8 cellular contexts compared by ENCODE assay signal in genomic region chr16:13920510-13920818, GRCh38. TPM values are rescaled to one million over a fixed set of nuclear protein-coding genes. Genes with fewer than 3 reads are reported as not detected.
DNase-seq lines count a peak whose midpoint lies in the region; ATAC-seq, FAIRE-seq and TF ChIP-seq lines count a peak whose summit lies in the region.

No MANE protein-coding gene starts in this region.

- H3K4me3 Mint-ChIP-seq in T-helper 2 cell treated with Interferon-gamma antibody and Interleukin-4, amounts not matched to agents 5 μg/mL and 100 μg/mL, for 36 hours, result peak overlapping the region; percentile 92

- dilution Hi-C loops in keratinocyte (cut with MboI; ENCODE audit: extremely low pct_ligation_motif_present, low sequenced_read_pairs), result no loop called here

- no peaks in the 10 kb centered on the region for H3K27me3 ChIP-seq in keratinocyte (ENCODE audit: control insufficient read depth, extremely low read depth, insufficient read depth, low read length)

- H3K4me1 ChIP-seq in keratinocyte (ENCODE audit: control insufficient read depth, extremely low read depth, insufficient read depth, low read length), result peaks cover 12% of the 10 kb centered on the region

- peak overlapping the region; percentile 96 for H3K9ac ChIP-seq in keratinocyte (ENCODE audit: control insufficient read depth, extremely low read depth, insufficient read depth, low read length)

- peaks cover 0 to 4% of the 10 kb centered on the region in 2 experiments for H3K36me3 ChIP-seq in keratinocyte (ENCODE audit: control insufficient read depth in 2 of 2, extremely low read depth in 1 of 2, insufficient read depth in 2 of 2, low read length in 2 of 2)

- TF ChIP-seq CTCF in keratinocyte (optimal IDR thresholded peaks at IDR 0.05 in 1 of 3, IDR thresholded peaks at IDR 0.05 in 1 of 3, conservative IDR thresholded peaks at IDR 0.05 in 1 of 3; ENCODE audit: extremely low read depth in 1 of 3, insufficient read depth in 2 of 3, low read length in 3 of 3), result no peak

- no peak for FAIRE-seq in keratinocyte (lab: Jason Lieb, UNC)

- H3K9me1 ChIP-seq in keratinocyte (ENCODE audit: control insufficient read depth, extremely low read depth, insufficient read depth, low read length), result no peaks in the 10 kb centered on the region

- peak overlapping the region; percentile 92 for H3K27ac Mint-ChIP-seq in T-helper 2 cell treated with Interferon-gamma antibody and Interleukin-4, amounts not matched to agents 5 μg/mL and 100 μg/mL, for 36 hours
- H3K27ac Mint-ChIP-seq in activated naive CD4-positive, alpha-beta T cell treated with anti-CD3 and anti-CD28 coated beads, Interleukin-2, amount 50 U/mL, for 72 hours, result peak overlapping the region; percentile 99

- H3K4me1 Mint-ChIP-seq in T-helper 2 cell treated with Interferon-gamma antibody and Interleukin-4, amounts not matched to agents 5 μg/mL and 100 μg/mL, for 36 hours (ENCODE audit: low read depth), result peaks cover 23% of the 10 kb centered on the region

- no peak for DNase-seq in T-helper 2 cell treated with Interferon-gamma antibody and Interleukin-4, amounts not matched to agents 5 μg/mL and 100 μg/mL, for 36 hours (ENCODE audit: low spot score)
- no peak for DNase-seq in T-helper 2 cell
- DNase-seq in activated naive CD4-positive, alpha-beta T cell treated with anti-CD3 and anti-CD28 coated beads, Interleukin-2, amount 50 U/mL, for 72 hours (ENCODE audit: low spot score in 2 of 2), result no peak
- DNase-seq in keratinocyte (ENCODE audit: low read depth, low spot score), result no peak
- no peak for DNase-seq in NCI-H748 treated with DMSO at 0.1 percent for 48 hours (lab: John Stamatoyannopoulos, UW)
- DNase-seq in MV-4-11 (lab: John Stamatoyannopoulos, UW), result no peak

- peaks cover 13% of the 10 kb centered on the region for H3K79me2 ChIP-seq in keratinocyte (ENCODE audit: control insufficient read depth, insufficient read depth, low read length)

- ATAC-seq in activated naive CD4-positive, alpha-beta T cell treated with anti-CD3 and anti-CD28 coated beads, Interleukin-2, amount 50 U/mL, for 72 hours, result no peak
- ATAC-seq in HG03175 (IDR thresholded peaks at IDR 0.05; ENCODE audit: unreplicated experiment), result no peak

- H3K9me3 ChIP-seq in keratinocyte (ENCODE audit: control insufficient read depth, low read depth, low read length), result no peaks in the 10 kb centered on the region

- H4K20me1 ChIP-seq in keratinocyte (ENCODE audit: control insufficient read depth, extremely low read depth, insufficient read depth, low read length), result no peaks in the 10 kb centered on the region

- H3K27ac ChIP-seq in keratinocyte (ENCODE audit: control insufficient read depth, insufficient read depth, low read length) (peak overlapping the region; percentile 82), temporal lobe (ENCODE audit: low read depth, low read length) (peak overlapping the region; percentile 22)

- H3K9me3 Mint-ChIP-seq in T-helper 2 cell treated with Interferon-gamma antibody and Interleukin-4, amounts not matched to agents 5 μg/mL and 100 μg/mL, for 36 hours, result no peaks in the 10 kb centered on the region
- H3K9me3 Mint-ChIP-seq in activated naive CD4-positive, alpha-beta T cell treated with anti-CD3 and anti-CD28 coated beads, Interleukin-2, amount 50 U/mL, for 72 hours, result no peaks in the 10 kb centered on the region

- H3K4me2 ChIP-seq in keratinocyte (ENCODE audit: control insufficient read depth, extremely low read depth, insufficient read depth, low read depth, low read length), result peak overlapping the region; percentile 96

- peak overlapping the region; percentile 99 for H2AFZ ChIP-seq in keratinocyte (ENCODE audit: control insufficient read depth, low read length)

- peak overlapping the region; percentile 91 to 99 (median 92) for H3K4me3 ChIP-seq in keratinocyte (ENCODE audit: control insufficient read depth in 2 of 3, extremely low read depth in 1 of 3, insufficient read depth in 2 of 3, low read depth in 1 of 3, low read length in 3 of 3)

- H3K36me3 Mint-ChIP-seq in T-helper 2 cell treated with Interferon-gamma antibody and Interleukin-4, amounts not matched to agents 5 μg/mL and 100 μg/mL, for 36 hours (ENCODE audit: low read depth), result peaks cover 8% of the 10 kb centered on the region
- peaks cover 6 to 11% of the 10 kb centered on the region in 2 donors for H3K36me3 Mint-ChIP-seq in activated naive CD4-positive, alpha-beta T cell treated with anti-CD3 and anti-CD28 coated beads, Interleukin-2, amount 50 U/mL, for 72 hours

- peaks cover 7% of the 10 kb centered on the region for H3K27me3 Mint-ChIP-seq in T-helper 2 cell treated with Interferon-gamma antibody and Interleukin-4, amounts not matched to agents 5 μg/mL and 100 μg/mL, for 36 hours (ENCODE audit: low read depth)

RNA-seq across cellular contexts. Expression of gene ERCC4, which starts 0.5 kb away (rescaled TPM):
- total RNA-seq in activated naive CD4-positive, alpha-beta T cell treated with anti-CD3 and anti-CD28 coated beads, Interleukin-2, amount 50 U/mL, for 72 hours, result 10 to 100 TPM; 12.0 to 13.1 TPM
- polyA plus RNA-seq in keratinocyte, result 2.7 to 6.4 TPM (median 5.9 TPM) in 3 replicates
- 10.0 TPM for polyA plus RNA-seq in keratinocyte (2011; ENCODE audit: low read depth)
- 2.0 and 3.3 TPM in 2 replicates for polyA plus RNA-seq in keratinocyte (2011; cell fraction: cytosol; rRNA removed)
- polyA plus RNA-seq in keratinocyte (2011; cell fraction: nucleus; rRNA removed), result 6.0 and 8.8 TPM in 2 replicates
- 4.0 and 4.4 TPM in 2 replicates for polyA plus RNA-seq in keratinocyte (2012; ENCODE audit: low replicate concordance)
- 11.9 to 16.7 TPM (median 14.6 TPM) in 3 replicates for polyA minus RNA-seq in keratinocyte
- polyA minus RNA-seq in keratinocyte (2011; cell fraction: cytosol; rRNA and poly(A)+ RNA removed), result 9.6 TPM
- polyA minus RNA-seq in keratinocyte (2011; cell fraction: nucleus; rRNA and poly(A)+ RNA removed), result 7.1 and 16.4 TPM in 2 replicates
- 10.8 TPM for total RNA-seq in temporal lobe
